Comparison of ENCODE assay signal across 8 cellular contexts in genomic region chr3:9250236-9250635, GRCh38. TPM values are rescaled to one million over a fixed set of nuclear protein-coding genes. Genes with fewer than 3 reads are reported as not detected.
DNase-seq lines count a peak whose midpoint lies in the region; ATAC-seq and TF ChIP-seq lines count a peak whose summit lies in the region.

No MANE protein-coding gene starts in this region.

- no peak for ATAC-seq in PC-3
- ATAC-seq in gastroesophageal sphincter, result no peak
- no peak for ATAC-seq in HG03432 (IDR thresholded peaks at IDR 0.05; ENCODE audit: unreplicated experiment)

- H3K9me3 ChIP-seq in PC-3 (ENCODE audit: low read length) (no peaks in the 10 kb centered on the region), gastroesophageal sphincter (no peaks in the 10 kb centered on the region), ovary (no peaks in the 10 kb centered on the region)

- no peak for TF ChIP-seq EP300 in gastroesophageal sphincter (IDR thresholded peaks at IDR 0.05)
- TF ChIP-seq EP300 in ovary (IDR thresholded peaks at IDR 0.05), result no peak

- H3K4me3 ChIP-seq in PC-3 (ENCODE audit: low read length), result no peak overlapping the region
- H3K4me3 ChIP-seq in gastroesophageal sphincter, result no peak overlapping the region
- H3K4me3 ChIP-seq in ovary, result no peak overlapping the region

- no peaks in the 10 kb centered on the region for H3K79me2 ChIP-seq in PC-3 (ENCODE audit: low read length)

- peak overlapping the region; percentile 39 for H3K27ac ChIP-seq in PC-3 (ENCODE audit: low read length)
- H3K27ac ChIP-seq in gastroesophageal sphincter, result peak overlapping the region in 3 of 4 donors; percentile 33 to 63 (median 45)
- peak overlapping the region; percentile 49 for H3K27ac ChIP-seq in substantia nigra (ENCODE audit: low read depth, low read length, poor library complexity, severe bottlenecking)
- no peak overlapping the region for H3K27ac ChIP-seq in ovary

- POLR2A ChIA-PET in PC-3 (lab: Charles Lee; ENCODE audit: unreplicated experiment), result no interaction called here

- H3F3A ChIP-seq in PC-3 (ENCODE audit: low read length, unreplicated experiment), result no peaks in the 10 kb centered on the region

- peaks cover 45% of the 10 kb centered on the region for H3K4me1 ChIP-seq in PC-3 (ENCODE audit: insufficient read depth, low read length)
- peaks cover 0 to 33% (median 0%) of the 10 kb centered on the region in 3 donors for H3K4me1 ChIP-seq in gastroesophageal sphincter
- peaks cover 4% of the 10 kb centered on the region for H3K4me1 ChIP-seq in ovary (ENCODE audit: insufficient read depth)

- peak overlapping the region; percentile 94 for H3K4me2 ChIP-seq in PC-3 (ENCODE audit: low read length)

- CTCF ChIA-PET in PC-3 (lab: Charles Lee), result interaction anchor here (2.5 to 2.7 kb wide), 2 partner anchors 52 to 77 kb away, joined by 6 to 16 read pairs; no protein-coding TSS in a partner anchor

- 21 to 40% methylated on average over 3 to 4 of the region's 4 CpGs for whole genome bisulfite sequencing in gastroesophageal sphincter (ENCODE audit: low coverage in 1 of 2), 2 donors
- WGBS in ovary, 3 donors, result 18 to 39% (median 32%) methylated on average over 4 of the region's 4 CpGs

- no peaks in the 10 kb centered on the region for H3K36me3 ChIP-seq in PC-3 (ENCODE audit: low read depth, low read length)
- H3K36me3 ChIP-seq in gastroesophageal sphincter, result no peaks in the 10 kb centered on the region
- H3K36me3 ChIP-seq in ovary, result no peaks in the 10 kb centered on the region

- H2AFZ ChIP-seq in PC-3 (ENCODE audit: low read length), result peak overlapping the region; percentile 80

- intact Hi-C loops in PC-3 (cut with micrococcal nuclease), result no loop called here
- intact Hi-C loops in ovary (cut with DNase I), result no loop called here

- no peak overlapping the region for H3K9ac ChIP-seq in PC-3 (ENCODE audit: low read length)

- H3K27me3 ChIP-seq in PC-3 (ENCODE audit: low read length) (no peaks in the 10 kb centered on the region), gastroesophageal sphincter (no peaks in the 10 kb centered on the region), ovary (no peaks in the 10 kb centered on the region)

- TF ChIP-seq CTCF in PC-3 (conservative IDR thresholded peaks at IDR 0.05; ENCODE audit: low read depth, low read length), result peak; percentile 36
- no peak for TF ChIP-seq CTCF in gastroesophageal sphincter (IDR thresholded peaks at IDR 0.05)
- no peak for TF ChIP-seq CTCF in ovary (IDR thresholded peaks at IDR 0.05)

- DNase-seq in NCI-H2029 treated with DMSO at 0.1 percent for 48 hours (lab: John Stamatoyannopoulos, UW) (peak; percentile 14), NCI-H2029 (lab: John Stamatoyannopoulos, UW) (no peak), PC-3 (no peak), substantia nigra (lab: John Stamatoyannopoulos, UW) (peak in 8 of 49 donors; percentile 6 to 34 (median 23)), ovary (no peak), activated T-cell treated with anti-CD3 and anti-CD28 coated beads for 4 hours (no peak)

- no peaks in the 10 kb centered on the region for H4K20me1 ChIP-seq in PC-3 (ENCODE audit: low read length)

- TF ChIP-seq POLR2A in gastroesophageal sphincter (IDR thresholded peaks at IDR 0.05), result no peak
- TF ChIP-seq POLR2A in ovary (IDR thresholded peaks at IDR 0.05), result no peak

- no TSS peak for BruUV-seq in PC-3 (replicated peaks; lab: Mats Ljungman, UMichigan)

- H3K9me2 ChIP-seq in PC-3 (replicated peaks; ENCODE audit: low read length), result no peaks in the 10 kb centered on the region

RNA-seq across cellular contexts. Expression of gene SRGAP3, which starts 0.8 kb away (rescaled TPM):
- total RNA-seq in PC-3 (2014; rRNA removed) (7.5 and 9.6 TPM in 2 replicates), gastroesophageal sphincter (1 to 10 TPM; 2.0 to 6.9 (median 4.8) TPM), ovary (10 to 100 TPM in 6 of 7 donors, 1 to 10 TPM in 1; 6.4 to 36.8 (median 15.8) TPM)
- polyA plus RNA-seq in ovary, result 1 to 10 TPM; 2.1 to 6.2 TPM

Comparison
In these comparisons a context has a peak if more than half of its experiments do, and no peak if none do; other contexts are left out.
1. H3K27ac ChIP-seq: peak in PC-3 (single experiment), gastroesophageal sphincter (3 of 4) and substantia nigra (single experiment); none in ovary (0 of 2).